Comparison of ENCODE assay signal across 8 cellular contexts in the genomic region with DNA sequence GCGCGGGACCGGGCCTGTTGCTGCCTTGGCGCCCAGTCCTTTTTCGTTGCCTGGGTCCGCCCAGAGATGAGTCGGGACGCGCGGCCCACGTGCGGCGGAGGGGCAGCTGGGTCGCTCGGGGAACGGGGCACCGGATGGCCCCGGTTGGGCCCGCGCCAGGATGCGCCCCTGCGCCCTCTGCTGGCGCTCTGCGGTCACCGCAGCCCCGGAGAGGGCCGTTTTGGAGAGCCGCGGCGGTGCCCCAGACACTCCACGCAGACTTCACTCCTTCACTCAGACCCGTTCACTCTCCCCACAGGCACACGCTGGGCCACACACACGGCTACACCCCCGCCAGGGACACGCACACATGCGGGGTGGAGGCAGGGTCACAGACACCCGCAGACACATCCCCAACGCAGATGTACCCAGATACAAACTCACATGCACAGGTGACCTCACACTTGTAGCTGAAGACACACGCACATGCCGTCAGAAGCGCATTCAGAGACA. TPM values are rescaled to one million over a fixed set of nuclear protein-coding genes. Genes with fewer than 3 reads are reported as not detected.
DNase-seq lines count a peak whose midpoint lies in the region; ATAC-seq, FAIRE-seq and TF ChIP-seq lines count a peak whose summit lies in the region.

No MANE protein-coding gene starts in this region.

- no peaks in the 10 kb centered on the region for H3K9me3 Mint-ChIP-seq in activated B cell treated with CpG ODN at 0.5 μM for 24 hours

- peak overlapping the region; percentile 95 for H2AFZ ChIP-seq in KMS-11 (ENCODE audit: low read depth)

- peak overlapping the region; percentile 55; the same call in 1 of the 2 replicates for H3K9ac ChIP-seq in KMS-11

- POLR2A ChIA-PET in activated B cell treated with CpG ODN at 0.5 μM for 24 hours (lab: Charles Lee): interaction anchor here (0.7 to 1.7 kb wide), 7 partner anchors 48 to 206 kb away, joined by 3 to 14 read pairs (median 5); a partner anchor contains a TSS

- peak overlapping the region; percentile 82 for H3K27ac Mint-ChIP-seq in activated B cell treated with CpG ODN at 0.5 μM for 24 hours

- H3K9me3 ChIP-seq in left lung: no peaks in the 10 kb centered on the region

- H3K4me3 Mint-ChIP-seq in activated B cell treated with CpG ODN at 0.5 μM for 24 hours: peak overlapping the region; percentile 80

- H3K4me1 Mint-ChIP-seq in activated B cell treated with CpG ODN at 0.5 μM for 24 hours: peaks cover 47% of the 10 kb centered on the region

- ATAC-seq in activated B cell treated with CpG ODN at 0.5 μM for 24 hours (ENCODE audit: low read depth) (peak; percentile 59), left lung (peak; percentile 84)

- H3K27me3 Mint-ChIP-seq in activated B cell treated with CpG ODN at 0.5 μM for 24 hours: no peaks in the 10 kb centered on the region

- H3K4me1 ChIP-seq in KMS-11 (ENCODE audit: low read depth, poor library complexity, severe bottlenecking) (no peaks in the 10 kb centered on the region), left lung (peaks cover 2 to 40% of the 10 kb centered on the region in 2 donors)

- no peak overlapping the region for H3K4me3 ChIP-seq in KMS-11 (IDR thresholded peaks at IDR 0.05; ENCODE audit: insufficient read depth, low read depth, low read length)
- no peak overlapping the region for H3K4me3 ChIP-seq in bronchial epithelial cell (ENCODE audit: low read depth, low read length)
- H3K4me3 ChIP-seq in left lung: peak overlapping the region; percentile 29 to 40

- CTCF ChIA-PET in activated B cell treated with CpG ODN at 0.5 μM for 24 hours (lab: Charles Lee): interaction anchor here (0.7 to 4.8 kb wide), 22 partner anchors 13 to 195 kb away, joined by 3 to 59 read pairs (median 4); a partner anchor contains a TSS

- H3K27me3 ChIP-seq in KMS-11 (ENCODE audit: insufficient read depth, low read depth) (no peaks in the 10 kb centered on the region; the same call in 1 of the 2 replicates), bronchial epithelial cell (ENCODE audit: control insufficient read depth, insufficient read depth, low read length) (no peaks in the 10 kb centered on the region), left lung (peaks cover 0 to 7% of the 10 kb centered on the region in 2 donors)

- intact Hi-C loops in activated B cell treated with CpG ODN at 0.5 μM for 24 hours (cut with micrococcal nuclease): loop anchor here (1.0 to 2.0 kb wide), 7 partner anchors 18 to 189 kb away; a partner anchor contains a TSS
- intact Hi-C loops in left lung (cut with DNase I): loop anchor here in 1 of 2 donors (5.0 to 10.0 kb wide), 2 partner anchors 102 to 140 kb away; a partner anchor contains a TSS

- DNase-seq in NCI-H1694 treated with DMSO at 0.1 percent for 48 hours (lab: John Stamatoyannopoulos, UW) (peak; percentile 9), NCI-H1694 (lab: John Stamatoyannopoulos, UW) (no peak), activated B cell treated with CpG ODN at 0.5 μM for 24 hours (peak; percentile 87), bronchial epithelial cell (ENCODE audit: low read depth) (no peak), left lung (peak; percentile 68 to 95), NCI-H1930 (lab: John Stamatoyannopoulos, UW) (no peak)
- peak; percentile 52 to 76 for DNase-seq in stimulated activated CD4-positive, alpha-beta T cell treated with anti-CD3 and anti-CD28 coated beads, Interleukin-4, amount 100 ng/mL, for 48 hours (ENCODE audit: low read depth in 2 of 2)

- no peaks in the 10 kb centered on the region for H3K79me2 ChIP-seq in KMS-11 (ENCODE audit: insufficient read depth, low read depth)

- no peak for FAIRE-seq in bronchial epithelial cell (lab: Jason Lieb, UNC)

- no peaks in the 10 kb centered on the region for H4K20me1 ChIP-seq in KMS-11 (ENCODE audit: insufficient read depth)

- peak overlapping the region; percentile 94 for H3K4me2 ChIP-seq in KMS-11

- H3K36me3 ChIP-seq in KMS-11 (ENCODE audit: insufficient read depth) (no peaks in the 10 kb centered on the region), bronchial epithelial cell (ENCODE audit: control insufficient read depth, insufficient read depth, low read length) (peaks cover 27% of the 10 kb centered on the region), left lung (peaks cover 0 to 35% of the 10 kb centered on the region in 2 donors)

- peaks cover 19% of the 10 kb centered on the region for H3K36me3 Mint-ChIP-seq in activated B cell treated with CpG ODN at 0.5 μM for 24 hours (ENCODE audit: low read depth)

- TF ChIP-seq CTCF in KMS-11 (conservative IDR thresholded peaks at IDR 0.05; ENCODE audit: low read depth, low read length) (peak; percentile 82), activated B cell treated with CpG ODN at 0.5 μM for 24 hours (IDR thresholded peaks at IDR 0.05) (peak; percentile 77), bronchial epithelial cell (IDR thresholded peaks at IDR 0.05; ENCODE audit: insufficient read depth, low read length, severe bottlenecking) (peak; percentile 95), left lung (IDR thresholded peaks at IDR 0.05) (peak; percentile 94 to 95)

- H3K27ac ChIP-seq in KMS-11 (no peak overlapping the region), left lung (no peak overlapping the region)

RNA-seq across cellular contexts. Expression of a gene that starts 38.8 kb away (rescaled TPM):
- total RNA-seq in activated B cell treated with CpG ODN at 0.5 μM for 24 hours (62.9 and 72.7 TPM in 2 replicates), bronchial epithelial cell (16.6 and 18.2 TPM in 2 replicates), left lung (10 to 100 TPM; 37.4 to 53.5 TPM)

Comparison
In these comparisons a context has a peak if more than half of its experiments do, and no peak if none do; other contexts are left out.
1. DNase-seq: peak in NCI-H1694 treated with DMSO at 0.1 percent for 48 hours (single experiment), activated B cell treated with CpG ODN at 0.5 μM for 24 hours (single experiment), left lung (2 of 2) and stimulated activated CD4-positive, alpha-beta T cell treated with anti-CD3 and anti-CD28 coated beads, Interleukin-4, amount 100 ng/mL, for 48 hours (2 of 2); none in NCI-H1694 (single experiment), bronchial epithelial cell (single experiment) and NCI-H1930 (0 of 2).
2. H3K4me3 ChIP-seq: peak in left lung (2 of 2); none in KMS-11 (single experiment) and bronchial epithelial cell (single experiment).
3. Peak in every context shown above with its lines, with median percentiles within 50 percentile points of each other: CTCF ChIP-seq.